ENCODE assay signal across 8 cellular contexts in genomic region chr5:10564838-10565784, GRCh38. TPM values are rescaled to one million over a fixed set of nuclear protein-coding genes. Genes with fewer than 3 reads are reported as not detected.
DNase-seq lines count a peak whose midpoint lies in the region; ATAC-seq and TF ChIP-seq lines count a peak whose summit lies in the region.

No MANE protein-coding gene starts in this region.

- H3K9me3 Mint-ChIP-seq in activated CD8-positive, alpha-beta T cell treated with anti-CD3 and anti-CD28 coated beads, Interleukin-2, amount 10 ng/mL, durations not matched to agents 7 days and 5 days (ENCODE audit: insufficient read depth), result no peaks in the 10 kb centered on the region

- H3K27me3 ChIP-seq in psoas muscle (ENCODE audit: insufficient read depth in 3 of 3, low read length in 2 of 3), result peaks cover 0 to 17% (median 5%) of the 10 kb centered on the region in 3 donors

- CTCF ChIA-PET in activated CD8-positive, alpha-beta T cell treated with anti-CD3 and anti-CD28 coated beads, Interleukin-2, amount 10 ng/mL, durations not matched to agents 7 days and 5 days (lab: Charles Lee), result interaction anchor here (1.0 to 1.4 kb wide), 3 partner anchors 62 to 76 kb away, joined by 3 to 7 read pairs (median 4); no protein-coding TSS in a partner anchor

- no peaks in the 10 kb centered on the region for H3K36me3 Mint-ChIP-seq in activated CD8-positive, alpha-beta T cell treated with anti-CD3 and anti-CD28 coated beads, Interleukin-2, amount 10 ng/mL, durations not matched to agents 7 days and 5 days (ENCODE audit: low read depth)

- H3K27ac Mint-ChIP-seq in activated CD8-positive, alpha-beta T cell treated with anti-CD3 and anti-CD28 coated beads, Interleukin-2, amount 10 ng/mL, durations not matched to agents 7 days and 5 days, result peak overlapping the region; percentile 79

- DNase-seq in activated gamma-delta T cell (lab: John Stamatoyannopoulos, UW) (peak; percentile 11), activated gamma-delta T cell treated with Interleukin-2 at 50 U/mL for 16 hours (no peak), Right ventricle myocardium superior (peak; percentile 65), psoas muscle (peak in 1 of 2 donors; percentile 60), GM10266 (ENCODE audit: extremely low spot score) (no peak)
- peak; percentile 29 for DNase-seq in activated CD8-positive, alpha-beta T cell treated with anti-CD3 and anti-CD28 coated beads, Interleukin-2, amount 10 ng/mL, durations not matched to agents 7 days and 5 days

- peaks cover 13% of the 10 kb centered on the region for H3K4me1 ChIP-seq in psoas muscle

- ATAC-seq in activated CD8-positive, alpha-beta T cell treated with anti-CD3 and anti-CD28 coated beads, Interleukin-2, amount 10 ng/mL, durations not matched to agents 7 days and 5 days, result peak; percentile 6
- peak; percentile 33 for ATAC-seq in Right ventricle myocardium superior (ENCODE audit: poor library complexity)
- peak; percentile 35 to 61 (median 39) for ATAC-seq in psoas muscle
- ATAC-seq in HG02588 (IDR thresholded peaks at IDR 0.05; ENCODE audit: unreplicated experiment), result no peak
- no peak for ATAC-seq in HG02571 (IDR thresholded peaks at IDR 0.05; ENCODE audit: unreplicated experiment)

- POLR2A ChIA-PET in activated CD8-positive, alpha-beta T cell treated with anti-CD3 and anti-CD28 coated beads, Interleukin-2, amount 10 ng/mL, durations not matched to agents 7 days and 5 days (lab: Charles Lee), result interaction anchor here (1.1 to 1.4 kb wide), 3 partner anchors 62 to 71 kb away, joined by 3 to 8 read pairs (median 4); no protein-coding TSS in a partner anchor

- no peaks in the 10 kb centered on the region for H3K36me3 ChIP-seq in psoas muscle (ENCODE audit: insufficient read depth in 1 of 2, low read depth in 1 of 2)

- no peaks in the 10 kb centered on the region for H3K9me3 ChIP-seq in psoas muscle

- H3K27ac ChIP-seq in psoas muscle, result peak overlapping the region; percentile 76

- 2 to 4% (median 2%) methylated on average over 42 to 61 of the region's 61 CpGs for WGBS in psoas muscle, 3 donors

- H3K27me3 Mint-ChIP-seq in activated CD8-positive, alpha-beta T cell treated with anti-CD3 and anti-CD28 coated beads, Interleukin-2, amount 10 ng/mL, durations not matched to agents 7 days and 5 days (ENCODE audit: low read depth), result peaks cover 15% of the 10 kb centered on the region

- peak overlapping the region; percentile 79 for H3K4me3 ChIP-seq in psoas muscle

- TF ChIP-seq CTCF in psoas muscle (IDR thresholded peaks at IDR 0.05) (no peak), GM10266 (IDR thresholded peaks at IDR 0.05; ENCODE audit: control insufficient read depth, insufficient read depth, low read depth, missing control alignments) (no peak)

- peaks cover 26% of the 10 kb centered on the region for H3K4me1 Mint-ChIP-seq in activated CD8-positive, alpha-beta T cell treated with anti-CD3 and anti-CD28 coated beads, Interleukin-2, amount 10 ng/mL, durations not matched to agents 7 days and 5 days (ENCODE audit: low read depth)

- intact Hi-C loops in Right ventricle myocardium superior (cut with DNase I) (loop anchor here (5.0 kb wide), 2 partner anchors 42 to 103 kb away; no protein-coding TSS in a partner anchor), psoas muscle (cut with DNase I) (loop anchor here in 1 of 2 donors (5.0 kb wide), 1 partner anchor 62 kb away; no protein-coding TSS in a partner anchor)

- peak overlapping the region; percentile 86 for H3K4me3 Mint-ChIP-seq in activated CD8-positive, alpha-beta T cell treated with anti-CD3 and anti-CD28 coated beads, Interleukin-2, amount 10 ng/mL, durations not matched to agents 7 days and 5 days

RNA-seq across cellular contexts. Expression of gene ANKRD33B, which starts 1.2 kb away (rescaled TPM):
- 1 to 10 TPM; 4.6 to 5.5 TPM for total RNA-seq in activated CD8-positive, alpha-beta T cell treated with anti-CD3 and anti-CD28 coated beads, Interleukin-2, amount 10 ng/mL, durations not matched to agents 7 days and 5 days
- total RNA-seq in Right ventricle myocardium superior (2.9 TPM), psoas muscle (10 to 100 TPM in 1 of 4 donors, 1 to 10 TPM in 3; 2.1 to 32.7 (median 8.3) TPM)
- 10 to 100 TPM in 1 of 3 donors, 1 to 10 TPM in 2; 1.4 to 14.1 (median 5.0) TPM for polyA plus RNA-seq in psoas muscle

Comparison
In these comparisons a context has a peak if more than half of its experiments do, and no peak if none do; other contexts are left out.
1. DNase-seq: peak in activated gamma-delta T cell (single experiment), activated CD8-positive, alpha-beta T cell treated with anti-CD3 and anti-CD28 coated beads, Interleukin-2, amount 10 ng/mL, durations not matched to agents 7 days and 5 days (single experiment) and Right ventricle myocardium superior (single experiment); none in activated gamma-delta T cell treated with Interleukin-2 at 50 U/mL for 16 hours (single experiment) and GM10266 (single experiment).
2. ATAC-seq: peak in activated CD8-positive, alpha-beta T cell treated with anti-CD3 and anti-CD28 coated beads, Interleukin-2, amount 10 ng/mL, durations not matched to agents 7 days and 5 days (single experiment), Right ventricle myocardium superior (single experiment) and psoas muscle (4 of 4); none in HG02588 (single experiment) and HG02571 (single experiment).